Comparison of ENCODE assay signal across 9 cellular contexts in genomic region chr2:219179601-219180465, GRCh38. TPM values are rescaled to one million over a fixed set of nuclear protein-coding genes. Genes with fewer than 3 reads are reported as not detected.
DNase-seq lines count a peak whose midpoint lies in the region; ATAC-seq and TF ChIP-seq lines count a peak whose summit lies in the region.
"Had no signal": no experiment of that assay in that cellular context is flagged by ENCODE, and none has a peak within 500 bp of the region (broad histone marks: within the 10 kb centered on the region; RNA-seq: fewer than 3 reads in every experiment).

No MANE protein-coding gene starts in this region.

- H3K4me3 ChIP-seq in DND-41 (ENCODE audit: low read depth in 1 of 2, low read length in 2 of 2) = peak overlapping the region in 1 of 2 experiments; percentile 97; a peak in 2 of 4 replicates
- H3K4me3 ChIP-seq in OCI-LY1 (ENCODE audit: low read depth, low read length, poor library complexity, severe bottlenecking) = peak overlapping the region; percentile 91
- H3K4me3 ChIP-seq in dorsolateral prefrontal cortex = peak overlapping the region in 46 of 59 donors; percentile 74 to 100 (median 96)

- H2AFZ ChIP-seq in DND-41 (ENCODE audit: low read depth, low read length) = no peak overlapping the region
- no peak overlapping the region for H2AFZ ChIP-seq in OCI-LY1 (ENCODE audit: low read length)

- ATAC-seq in DND-41 (ENCODE audit: insufficient read depth, low read depth) (no peak), HG03565 (IDR thresholded peaks at IDR 0.05; ENCODE audit: unreplicated experiment) (no peak)

- peaks cover 22% of the 10 kb centered on the region for H3K4me1 Mint-ChIP-seq in osteocyte (ENCODE audit: unreplicated experiment)

- peak overlapping the region; percentile 97; the same call in 1 of the 2 replicates for H3K9ac ChIP-seq in DND-41 (ENCODE audit: low read depth, low read length)
- H3K9ac ChIP-seq in OCI-LY1 (ENCODE audit: low read length) = peak overlapping the region; percentile 89; the same call in 1 of the 2 replicates

- peaks cover 55% of the 10 kb centered on the region for H3K36me3 ChIP-seq in DND-41 (ENCODE audit: insufficient read depth, low read length)
- H3K36me3 ChIP-seq in OCI-LY1 (ENCODE audit: insufficient read depth, low read length) = peaks cover 51% of the 10 kb centered on the region

- TF ChIP-seq CTCF in DND-41 (IDR thresholded peaks at IDR 0.05; ENCODE audit: borderline replicate concordance, extremely low read depth, low read length, poor library complexity, severe bottlenecking) = no peak
- no peak for TF ChIP-seq CTCF in OCI-LY1 (IDR thresholded peaks at IDR 0.05; ENCODE audit: low read length)
- no peak for TF ChIP-seq CTCF in dorsolateral prefrontal cortex (IDR thresholded peaks at IDR 0.05 in 54 of 56, conservative IDR thresholded peaks at IDR 0.05 in 2 of 56; ENCODE audit: low read depth in 1 of 56, partially characterized antibody in 56 of 56)
- TF ChIP-seq CTCF in osteocyte (IDR thresholded peaks at IDR 0.05) = no peak

- peak overlapping the region; percentile 99 for H3K4me2 ChIP-seq in DND-41 (ENCODE audit: insufficient read depth, low read length)
- peak overlapping the region; percentile 91 for H3K4me2 ChIP-seq in OCI-LY1 (ENCODE audit: low read length)

- H3K79me2 ChIP-seq in DND-41 (ENCODE audit: insufficient read depth, low read length) = peaks cover 43% of the 10 kb centered on the region
- peaks cover 8% of the 10 kb centered on the region; the same call in 1 of the 2 replicates for H3K79me2 ChIP-seq in OCI-LY1 (ENCODE audit: insufficient read depth, low read length)

- H3K27me3 ChIP-seq in DND-41 (ENCODE audit: insufficient read depth, low read length, poor library complexity) (no peaks in the 10 kb centered on the region), OCI-LY1 (ENCODE audit: insufficient read depth, low read length) (no peaks in the 10 kb centered on the region), dorsolateral prefrontal cortex (no peaks in the 10 kb centered on the region)

- intact Hi-C loops in dorsolateral prefrontal cortex (cut with DNase I) = loop anchor here (2.0 to 10.0 kb wide), 5 partner anchors 19 to 205 kb away; partner anchors contain the start of genes ABCB6 (in 1 of the 2), DNPEP (in 1 of the 2) and ZFAND2B (in 1 of the 2)

- no peaks in the 10 kb centered on the region for H3K9me3 ChIP-seq in DND-41 (ENCODE audit: insufficient read depth, low read length, severe bottlenecking)
- no peaks in the 10 kb centered on the region for H3K9me3 ChIP-seq in OCI-LY1 (ENCODE audit: low read length)

- H3K27me3 Mint-ChIP-seq in osteocyte (ENCODE audit: unreplicated experiment) = no peaks in the 10 kb centered on the region

- no peak for DNase-seq in DND-41
- DNase-seq in dorsolateral prefrontal cortex = no peak
- DNase-seq in osteocyte (ENCODE audit: extremely low spot score, unreplicated experiment) = no peak
- DNase-seq in islet precursor cell = no peak
- DNase-seq in hypothalamus (lab: John Stamatoyannopoulos, UW) = no peak
- DNase-seq: activated CD4-positive, alpha-beta T cell treated with anti-CD3 and anti-CD28 coated beads, Interleukin-2, amount 50 U/mL, for 1 hour; NCI-H2029 had no signal

- H4K20me1 ChIP-seq in DND-41 (ENCODE audit: insufficient read depth, low read length) = peaks cover 25% of the 10 kb centered on the region; the same call in 1 of the 2 replicates
- H4K20me1 ChIP-seq in OCI-LY1 (ENCODE audit: insufficient read depth, low read length) = no peaks in the 10 kb centered on the region

- peaks cover 37% of the 10 kb centered on the region for H3K4me1 ChIP-seq in DND-41 (ENCODE audit: insufficient read depth, low read length)
- peaks cover 25% of the 10 kb centered on the region for H3K4me1 ChIP-seq in OCI-LY1 (ENCODE audit: insufficient read depth, low read length, severe bottlenecking)

- peak overlapping the region; percentile 80 for H3K4me3 Mint-ChIP-seq in osteocyte (ENCODE audit: unreplicated experiment)

- no peaks in the 10 kb centered on the region for H3K9me2 ChIP-seq in OCI-LY1 (ENCODE audit: low read depth, low read length)

- H3F3A ChIP-seq in OCI-LY1 (ENCODE audit: insufficient read depth, low read length) = no peaks in the 10 kb centered on the region; the same call in 1 of the 2 replicates

- no peaks in the 10 kb centered on the region for H3K9me3 Mint-ChIP-seq in osteocyte (ENCODE audit: unreplicated experiment)

- H3K27ac ChIP-seq in DND-41 (ENCODE audit: low read length) (no peak overlapping the region), OCI-LY1 (ENCODE audit: low read depth, low read length, poor library complexity, severe bottlenecking) (no peak overlapping the region), dorsolateral prefrontal cortex (peak overlapping the region in 15 of 59 donors; percentile 7 to 100 (median 99))

- H3K36me3 Mint-ChIP-seq in osteocyte (ENCODE audit: unreplicated experiment) = peaks cover 29% of the 10 kb centered on the region

- no peak overlapping the region for H3K27ac Mint-ChIP-seq in osteocyte (ENCODE audit: unreplicated experiment)

RNA-seq across cellular contexts. Expression of gene RETREG2, which starts 1.8 kb away (rescaled TPM):
- 100 to 1,000 TPM; 151 to 274 (median 213) TPM for total RNA-seq in dorsolateral prefrontal cortex
- 101 and 110 TPM in 2 replicates for total RNA-seq in osteocyte

RNA-seq across cellular contexts. Expression of gene CNPPD1, which starts 3.1 kb away (rescaled TPM):
- total RNA-seq in dorsolateral prefrontal cortex (10 to 100 TPM; 30.8 to 60.2 (median 41.8) TPM), osteocyte (42.8 and 45.7 TPM in 2 replicates)

RNA-seq across cellular contexts. Expression of gene SLC23A3, which starts 10.0 kb away (rescaled TPM):
- total RNA-seq in dorsolateral prefrontal cortex (1 to 10 TPM in 28 of 120 experiments, under 1 TPM in 59, not detected in 33; 0.17 to 4.5 (median 0.71) TPM), osteocyte (2.8 and 5.2 TPM in 2 replicates)

RNA-seq across cellular contexts. Expression of gene NHEJ1, which starts 19.2 kb away (rescaled TPM):
- total RNA-seq in dorsolateral prefrontal cortex (10 to 100 TPM in 62 of 120 experiments, 1 to 10 TPM in 58; 5.8 to 16.8 (median 10.2) TPM), osteocyte (18.0 and 19.3 TPM in 2 replicates)

RNA-seq across cellular contexts. Expression of gene ZFAND2B, which starts 26.7 kb away (rescaled TPM):
- total RNA-seq in dorsolateral prefrontal cortex = 10 to 100 TPM; 32.2 to 63.9 (median 46.1) TPM
- 30.0 and 31.4 TPM in 2 replicates for total RNA-seq in osteocyte
